Comparison of ENCODE assay signal across 5 cellular contexts in the genomic region with DNA sequence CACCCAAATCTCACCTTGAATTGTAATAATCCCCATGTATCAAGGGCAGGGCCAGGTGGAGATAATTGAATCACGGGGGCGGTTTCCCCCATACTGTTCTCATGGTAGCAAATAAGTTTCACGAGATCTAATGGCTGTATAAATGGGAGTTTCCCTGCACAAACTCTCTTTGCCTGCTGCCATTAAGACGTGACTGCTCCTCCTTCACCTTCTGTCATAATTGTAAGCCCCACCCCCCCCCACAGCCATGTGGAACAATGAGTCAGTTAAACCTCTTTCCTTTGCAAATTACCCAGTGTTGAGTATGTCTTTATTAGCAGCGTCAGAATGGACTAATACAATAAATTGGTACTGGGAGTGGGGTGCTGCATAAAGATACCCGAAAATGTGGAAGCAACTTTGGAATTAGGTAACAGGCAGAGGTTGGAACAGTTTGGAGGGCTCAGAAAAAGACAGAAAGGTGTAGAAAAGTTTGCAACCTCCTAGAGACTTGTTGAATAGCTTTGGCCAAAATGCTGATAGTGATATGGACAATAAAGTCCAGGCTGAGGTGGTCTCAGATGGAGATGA. TPM values are rescaled to one million over a fixed set of nuclear protein-coding genes. Genes with fewer than 3 reads are reported as not detected.
"Had no signal": no experiment of that assay in that cellular context is flagged by ENCODE, and none has a peak within 500 bp of the region (broad histone marks: within the 10 kb centered on the region; RNA-seq: fewer than 3 reads in every experiment).

No MANE protein-coding gene starts in this region.

RNA-seq across cellular contexts. Expression of a gene that starts 54.2 kb away (rescaled TPM):
- total RNA-seq: GM23338, H1, H9, HT1080 had no signal
- polyA plus RNA-seq: H1, IgD-negative memory B cell had no signal
